Comparison of ENCODE assay signal across 8 cellular contexts in the genomic region with DNA sequence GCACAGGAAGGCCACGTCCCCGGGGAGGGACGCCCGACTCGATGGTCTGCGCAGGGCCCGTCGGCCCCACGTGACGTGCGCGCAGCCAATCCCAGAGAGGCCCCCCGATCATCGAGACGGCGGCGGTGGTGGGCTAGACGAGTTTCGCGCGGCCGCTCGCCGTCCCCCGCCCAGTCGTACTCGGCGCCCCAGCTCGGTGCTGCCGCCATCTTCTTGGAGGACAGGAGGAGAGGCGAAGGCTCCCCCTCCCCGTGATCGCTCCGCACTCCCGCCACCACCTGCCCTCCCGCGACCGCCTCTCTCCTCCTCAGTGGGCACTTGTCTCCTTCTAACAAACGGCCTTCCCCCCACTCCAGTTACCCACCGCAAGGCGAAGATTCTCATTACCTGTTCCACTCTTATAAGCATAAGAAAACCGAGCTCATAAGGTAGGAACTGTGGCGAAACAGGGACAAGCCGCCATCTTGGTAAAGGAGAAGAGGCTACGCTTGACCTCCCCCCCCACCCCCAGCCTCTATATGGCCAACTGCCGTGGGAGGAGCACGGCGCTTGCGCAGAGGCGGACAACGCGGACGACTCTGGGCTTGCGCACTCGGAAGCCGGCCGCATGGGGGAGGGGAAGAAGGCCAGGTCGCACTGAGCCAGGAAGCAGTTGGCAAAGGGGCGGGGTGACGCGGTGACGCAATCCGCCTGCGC.
DNase-seq lines count a peak whose midpoint lies in the region; ATAC-seq and TF ChIP-seq lines count a peak whose summit lies in the region.

Gene HDLBP (minus strand): TSS at position 490 of the 696 bp plus-strand sequence. CDS start 48,803 bp downstream, outside the sequence.

- H3K9me3 Mint-ChIP-seq in central memory CD8-positive, alpha-beta T cell, result no peaks in the 10 kb centered on the region

- H3K27ac Mint-ChIP-seq in central memory CD8-positive, alpha-beta T cell (ENCODE audit: low read depth), result peak within 1 kb of the TSS; percentile 98

- no peaks in the 10 kb centered on the region for H3K27me3 Mint-ChIP-seq in central memory CD8-positive, alpha-beta T cell

- H3K36me3 Mint-ChIP-seq in central memory CD8-positive, alpha-beta T cell (ENCODE audit: insufficient read depth), result peaks cover 28% of the 10 kb centered on the region

- peaks cover 80% of the 10 kb centered on the region for H3K4me1 Mint-ChIP-seq in central memory CD8-positive, alpha-beta T cell

- H3K4me3 ChIP-seq in AG09309 (ENCODE audit: control insufficient read depth, low read depth, low read length), result peak within 1 kb of the TSS; percentile 96

- peak within 1 kb of the TSS; percentile 99 for H3K4me3 Mint-ChIP-seq in central memory CD8-positive, alpha-beta T cell

- peak; percentile 69 for ATAC-seq in GM19023 (IDR thresholded peaks at IDR 0.05; ENCODE audit: unreplicated experiment)
- ATAC-seq in HG03342 (IDR thresholded peaks at IDR 0.05; ENCODE audit: unreplicated experiment), result peak; percentile 60
- peak; percentile 74 for ATAC-seq in central memory CD8-positive, alpha-beta T cell (replicated peaks; ENCODE audit: extremely low read depth, poor library complexity, severe bottlenecking)

- peak; percentile 14 for TF ChIP-seq CTCF in AG09309 (IDR thresholded peaks at IDR 0.05; ENCODE audit: control insufficient read depth, insufficient read depth, low read depth, low read length, missing control alignments)

- DNase-seq in AG09309 (ENCODE audit: low read depth) (peak; percentile 94), NCI-H345 treated with DMSO at 0.1 percent for 48 hours (lab: John Stamatoyannopoulos, UW; ENCODE audit: unreplicated experiment) (peak; percentile 92), islet precursor cell (peak; percentile 100)
- DNase-seq in activated CD4-positive, CD25-positive, alpha-beta regulatory T cell treated with anti-CD3 and anti-CD28 coated beads, Interleukin-2, amount 50 U/mL, for 16 hours (ENCODE audit: low read depth, low spot score), result peak; percentile 100
- peak; percentile 100 for DNase-seq in central memory CD8-positive, alpha-beta T cell (ENCODE audit: low spot score in 2 of 2)
- DNase-seq in stimulated activated CD4-positive, alpha-beta T cell treated with anti-CD3 and anti-CD28 coated beads, Interleukin-12 subunit alpha, Interleukin-12 subunit beta, amount 100 ng/mL, for 48 hours (ENCODE audit: low read depth in 2 of 3, low spot score in 1 of 3), result peak; percentile 100

Comparison
In these comparisons a context has a peak if more than half of its experiments do, and no peak if none do; other contexts are left out.
1. Peak in every context shown above with its lines: DNase-seq, ATAC-seq and H3K4me3 ChIP-seq.